16 cellular contexts compared by ENCODE assay signal in genomic region chr11:9980931-9981330, GRCh38.
"Had no signal": no experiment of that assay in that cellular context is flagged by ENCODE, and none has a peak within 500 bp of the region (broad histone marks: within the 10 kb centered on the region; RNA-seq: fewer than 3 reads in every experiment).

No MANE protein-coding gene starts in this region.

- H3K36me3 ChIP-seq: ovary, right atrium auricular region, sigmoid colon had no signal

- ATAC-seq: heart right ventricle; mucosa of descending colon; naive thymus-derived CD8-positive, alpha-beta T cell had no signal

- H3K4me3 Mint-ChIP-seq: naive thymus-derived CD8-positive, alpha-beta T cell; type B pancreatic cell had no signal

- H3K27ac Mint-ChIP-seq: naive thymus-derived CD8-positive, alpha-beta T cell; type B pancreatic cell had no signal

- H3K4me1 ChIP-seq: right atrium auricular region, sigmoid colon had no signal

- H3K27ac ChIP-seq: coronary artery, heart right ventricle, neutrophil, ovary, right atrium auricular region, sigmoid colon had no signal

- H3K27me3 Mint-ChIP-seq: naive thymus-derived CD8-positive, alpha-beta T cell; type B pancreatic cell had no signal

- H3K4me3 ChIP-seq: coronary artery, heart right ventricle, mucosa of descending colon, ovary, right atrium auricular region, sigmoid colon had no signal

- H3K9me3 ChIP-seq: heart right ventricle, mucosa of descending colon, neutrophil, ovary, right atrium auricular region, sigmoid colon had no signal

- H3K9me3 Mint-ChIP-seq: naive thymus-derived CD8-positive, alpha-beta T cell; type B pancreatic cell had no signal

- H3K27me3 ChIP-seq: heart right ventricle, neutrophil, ovary, right atrium auricular region, sigmoid colon had no signal

- DNase-seq: effector CD4-positive, alpha-beta T cell; heart right ventricle; hypothalamus; kidney glomerular epithelial cell; mammary epithelial cell; mucosa of descending colon; naive thymus-derived CD8-positive, alpha-beta T cell; ovary; sigmoid colon; small intestine; stimulated activated CD4-positive, alpha-beta T cell treated with anti-CD3 and anti-CD28 coated beads, Interleukin-2, amount 100 ng/mL, for 48 hours; stimulated activated naive CD4-positive, alpha-beta T cell treated with Interleukin-2 at 50 U/mL for 16 hours had no signal
